ENCODE assay signal across 27 cellular contexts in the genomic region with DNA sequence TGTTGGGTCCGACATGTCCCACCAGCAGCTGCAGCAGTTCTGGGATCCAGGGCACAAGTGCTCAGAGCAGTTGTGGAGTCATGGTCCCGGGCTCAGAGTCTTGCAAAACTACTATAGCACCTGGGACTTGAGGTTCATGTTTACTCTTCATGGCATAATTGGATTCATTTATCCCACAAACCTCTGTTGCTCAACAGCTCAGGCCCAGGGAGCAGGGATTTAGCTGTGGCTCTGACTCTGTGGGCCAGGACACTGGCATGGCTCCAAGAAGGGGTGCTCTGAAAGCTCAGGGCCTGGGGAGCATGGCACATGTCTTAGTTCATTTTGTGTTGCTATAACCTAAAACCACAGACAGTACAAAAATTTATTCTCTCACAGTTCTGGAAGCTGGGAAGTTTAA.
DNase-seq lines count a peak whose midpoint lies in the region; ATAC-seq and TF ChIP-seq lines count a peak whose summit lies in the region.
"Had no signal": no experiment of that assay in that cellular context is flagged by ENCODE, and none has a peak within 500 bp of the region (broad histone marks: within the 10 kb centered on the region; RNA-seq: fewer than 3 reads in every experiment).

No MANE protein-coding gene starts in this region.

- H3K4me3 ChIP-seq in PC-9 (no peak overlapping the region), epithelial cell of esophagus (ENCODE audit: low read length) (no peak overlapping the region), neural progenitor cell (no peak overlapping the region)
- H3K4me3 ChIP-seq: hepatocyte, mucosa of descending colon, pancreas, right atrium auricular region had no signal

- no peak overlapping the region for H3K4me3 Mint-ChIP-seq in neural progenitor cell
- H3K4me3 Mint-ChIP-seq: activated naive CD8-positive, alpha-beta T cell; nephron; stimulated activated memory B cell treated with anti-CD40 and anti-IgM and Interleukin-4, amounts not matched to agents 10 μg/mL and 1 μg/mL and 100 μg/mL, for 72 hours had no signal

- H3K9me2 ChIP-seq in PC-9 (ENCODE audit: insufficient read depth) = no peaks in the 10 kb centered on the region

- H3K9me3 ChIP-seq in PC-9 (ENCODE audit: insufficient read depth, low read depth) = peaks cover 13% of the 10 kb centered on the region
- H3K9me3 ChIP-seq in neural progenitor cell (ENCODE audit: low read depth) = peaks cover 5% of the 10 kb centered on the region
- H3K9me3 ChIP-seq: mucosa of descending colon, pancreas had no signal

- H4K20me1 ChIP-seq in PC-9 (ENCODE audit: insufficient read depth) = no peaks in the 10 kb centered on the region
- H4K20me1 ChIP-seq in neural progenitor cell (ENCODE audit: low read depth) = no peaks in the 10 kb centered on the region

- peaks cover 2% of the 10 kb centered on the region for H3K36me3 Mint-ChIP-seq in neural progenitor cell
- H3K36me3 Mint-ChIP-seq: activated naive CD8-positive, alpha-beta T cell; stimulated activated memory B cell treated with anti-CD40 and anti-IgM and Interleukin-4, amounts not matched to agents 10 μg/mL and 1 μg/mL and 100 μg/mL, for 72 hours had no signal

- H3K4me2 ChIP-seq in PC-9 (peak overlapping the region; percentile 5), neural progenitor cell (no peak overlapping the region)
- H3K4me2 ChIP-seq: hepatocyte had no signal

- POLR2A ChIA-PET in PC-9 (lab: Charles Lee; ENCODE audit: unreplicated experiment) = no interaction called here

- H3F3A ChIP-seq in PC-9 (ENCODE audit: insufficient read depth, low read depth) (peaks cover 13% of the 10 kb centered on the region; the same call in 1 of the 2 replicates), neural progenitor cell (ENCODE audit: low read depth) (no peaks in the 10 kb centered on the region)

- TF ChIP-seq CTCF in PC-9 (conservative IDR thresholded peaks at IDR 0.05) (no peak), epithelial cell of esophagus (IDR thresholded peaks at IDR 0.05; ENCODE audit: insufficient read depth, low read depth, low read length, missing control alignments) (no peak), neural progenitor cell (IDR thresholded peaks at IDR 0.05) (no peak)

- H3K9me3 Mint-ChIP-seq in neural progenitor cell = peaks cover 40% of the 10 kb centered on the region

- peak overlapping the region; percentile 44 for H3K27ac Mint-ChIP-seq in neural progenitor cell
- H3K27ac Mint-ChIP-seq: activated naive CD8-positive, alpha-beta T cell; activated T-helper 2 cell treated with anti-CD3 and anti-CD28 coated beads, Interferon-gamma antibody, Interleukin-2, Interleukin-4, amounts not matched to agents 10 μg/mL and 5 μg/mL and 100 μg/mL, durations not matched to agents 14 hours and 24 hours and 36 hours; nephron; stimulated activated memory B cell treated with anti-CD40 and anti-IgM and Interleukin-4, amounts not matched to agents 10 μg/mL and 1 μg/mL and 100 μg/mL, for 72 hours had no signal

- H3K36me3 ChIP-seq in PC-9 (ENCODE audit: low read depth) (no peaks in the 10 kb centered on the region), neural progenitor cell (no peaks in the 10 kb centered on the region)
- H3K36me3 ChIP-seq: pancreas, right atrium auricular region had no signal

- no peaks in the 10 kb centered on the region for H3K4me1 Mint-ChIP-seq in neural progenitor cell
- H3K4me1 Mint-ChIP-seq: nephron; stimulated activated memory B cell treated with anti-CD40 and anti-IgM and Interleukin-4, amounts not matched to agents 10 μg/mL and 1 μg/mL and 100 μg/mL, for 72 hours had no signal

- ATAC-seq in SK-N-SH treated with all-trans-retinoic acid at 6 μM for 48 hours (no peak), left cardiac atrium (no peak)
- ATAC-seq: left ventricle myocardium superior; mucosa of descending colon; stimulated activated memory B cell treated with anti-CD40 and anti-IgM and Interleukin-4, amounts not matched to agents 10 μg/mL and 1 μg/mL and 100 μg/mL, for 72 hours had no signal

- H3K4me1 ChIP-seq in PC-9 (replicated peaks; ENCODE audit: insufficient read depth) (peaks cover 26% of the 10 kb centered on the region), neural progenitor cell (no peaks in the 10 kb centered on the region)
- H3K4me1 ChIP-seq: pancreas, right atrium auricular region had no signal

- H3K27ac ChIP-seq in PC-9 = peak overlapping the region; percentile 38
- H3K27ac ChIP-seq in neural progenitor cell = no peak overlapping the region
- H3K27ac ChIP-seq: C4-2B, foreskin keratinocyte, hepatocyte, HL-60, pancreas, right atrium auricular region had no signal

- no TSS peak for BruUV-seq in PC-9 (replicated peaks; lab: Mats Ljungman, UMichigan)

- no peaks in the 10 kb centered on the region for H3K27me3 ChIP-seq in PC-9 (ENCODE audit: insufficient read depth, low read depth)
- H3K27me3 ChIP-seq in neural progenitor cell = no peaks in the 10 kb centered on the region
- H3K27me3 ChIP-seq: foreskin keratinocyte, hepatocyte, pancreas, right atrium auricular region had no signal

- intact Hi-C loops in PC-9 (cut with micrococcal nuclease; ENCODE audit: unreplicated experiment) (loop anchor here (10.0 kb wide), 1 partner anchor 511 kb away; no protein-coding TSS in a partner anchor), left cardiac atrium (cut with DNase I) (no loop called here)

- CTCF ChIA-PET in PC-9 (lab: Charles Lee) = no interaction called here

- no peak overlapping the region for H3K9ac ChIP-seq in neural progenitor cell

- DNase-seq in ELR (ENCODE audit: low read depth) (peak; percentile 32), PC-9 (peak; percentile 29 to 67), epithelial cell of esophagus (ENCODE audit: low read depth) (peak; percentile 74), neural progenitor cell (ENCODE audit: low spot score) (no peak), left cardiac atrium (no peak)
- DNase-seq in activated CD4-positive, alpha-beta T cell treated with anti-CD3 and anti-CD28 coated beads for 48 hours = no peak
- DNase-seq: activated CD4-positive, alpha-beta T cell treated with anti-CD3 and anti-CD28 coated beads, Interleukin-2, amount 50 U/mL, for 48 hours; activated CD4-positive, CD25-positive, alpha-beta regulatory T cell; activated CD8-positive, alpha-beta memory T cell treated with anti-CD3 and anti-CD28 coated beads, Interleukin-2, amount 50 U/mL, for 48 hours; left ventricle myocardium superior; mucosa of descending colon; NCI-H1105 treated with DMSO at 0.1 percent for 48 hours; NCI-H2029 treated with DMSO at 0.1 percent for 48 hours; NCI-H748 treated with DMSO at 0.1 percent for 48 hours; pancreas; Right ventricle myocardium superior; stimulated activated CD4-positive, alpha-beta T cell treated with anti-CD3 and anti-CD28 coated beads, Interleukin-4, amount 100 ng/mL, for 1 hour had no signal

- peaks cover 3% of the 10 kb centered on the region for H3K27me3 Mint-ChIP-seq in neural progenitor cell (ENCODE audit: insufficient read depth, low read depth)
- H3K27me3 Mint-ChIP-seq: activated naive CD8-positive, alpha-beta T cell; stimulated activated memory B cell treated with anti-CD40 and anti-IgM and Interleukin-4, amounts not matched to agents 10 μg/mL and 1 μg/mL and 100 μg/mL, for 72 hours had no signal

- no peak overlapping the region for H2AFZ ChIP-seq in PC-9
- no peak overlapping the region for H2AFZ ChIP-seq in neural progenitor cell (replicated peaks)
- H2AFZ ChIP-seq: hepatocyte had no signal

- H3K79me2 ChIP-seq in PC-9 (ENCODE audit: low read depth) = no peaks in the 10 kb centered on the region
- H3K79me2 ChIP-seq in neural progenitor cell (ENCODE audit: low read depth) = no peaks in the 10 kb centered on the region
- H3K79me2 ChIP-seq: hepatocyte had no signal

TF ChIP-seq in SK-N-SH treated with all-trans-retinoic acid at 6 μM for 48 hours, 23 proteins besides CTCF, POLR2A, EP300 and RAD21 (continues in another document):
- TF ChIP-seq GLIS3 (CRISPR knock-in tag; IDR thresholded peaks at IDR 0.05) = no peak
- TF ChIP-seq, protein P1, sequence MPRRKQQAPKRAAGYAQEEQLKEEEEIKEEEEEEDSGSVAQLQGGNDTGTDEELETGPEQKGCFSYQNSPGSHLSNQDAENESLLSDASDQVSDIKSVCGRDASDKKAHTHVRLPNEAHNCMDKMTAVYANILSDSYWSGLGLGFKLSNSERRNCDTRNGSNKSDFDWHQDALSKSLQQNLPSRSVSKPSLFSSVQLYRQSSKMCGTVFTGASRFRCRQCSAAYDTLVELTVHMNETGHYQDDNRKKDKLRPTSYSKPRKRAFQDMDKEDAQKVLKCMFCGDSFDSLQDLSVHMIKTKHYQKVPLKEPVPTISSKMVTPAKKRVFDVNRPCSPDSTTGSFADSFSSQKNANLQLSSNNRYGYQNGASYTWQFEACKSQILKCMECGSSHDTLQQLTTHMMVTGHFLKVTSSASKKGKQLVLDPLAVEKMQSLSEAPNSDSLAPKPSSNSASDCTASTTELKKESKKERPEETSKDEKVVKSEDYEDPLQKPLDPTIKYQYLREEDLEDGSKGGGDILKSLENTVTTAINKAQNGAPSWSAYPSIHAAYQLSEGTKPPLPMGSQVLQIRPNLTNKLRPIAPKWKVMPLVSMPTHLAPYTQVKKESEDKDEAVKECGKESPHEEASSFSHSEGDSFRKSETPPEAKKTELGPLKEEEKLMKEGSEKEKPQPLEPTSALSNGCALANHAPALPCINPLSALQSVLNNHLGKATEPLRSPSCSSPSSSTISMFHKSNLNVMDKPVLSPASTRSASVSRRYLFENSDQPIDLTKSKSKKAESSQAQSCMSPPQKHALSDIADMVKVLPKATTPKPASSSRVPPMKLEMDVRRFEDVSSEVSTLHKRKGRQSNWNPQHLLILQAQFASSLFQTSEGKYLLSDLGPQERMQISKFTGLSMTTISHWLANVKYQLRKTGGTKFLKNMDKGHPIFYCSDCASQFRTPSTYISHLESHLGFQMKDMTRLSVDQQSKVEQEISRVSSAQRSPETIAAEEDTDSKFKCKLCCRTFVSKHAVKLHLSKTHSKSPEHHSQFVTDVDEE (CRISPR knock-in tag; IDR thresholded peaks at IDR 0.05) = no peak
- TF ChIP-seq TCF4 (CRISPR knock-in tag; IDR thresholded peaks at IDR 0.05; ENCODE audit: borderline replicate concordance) = no peak
- TF ChIP-seq, protein P2, sequence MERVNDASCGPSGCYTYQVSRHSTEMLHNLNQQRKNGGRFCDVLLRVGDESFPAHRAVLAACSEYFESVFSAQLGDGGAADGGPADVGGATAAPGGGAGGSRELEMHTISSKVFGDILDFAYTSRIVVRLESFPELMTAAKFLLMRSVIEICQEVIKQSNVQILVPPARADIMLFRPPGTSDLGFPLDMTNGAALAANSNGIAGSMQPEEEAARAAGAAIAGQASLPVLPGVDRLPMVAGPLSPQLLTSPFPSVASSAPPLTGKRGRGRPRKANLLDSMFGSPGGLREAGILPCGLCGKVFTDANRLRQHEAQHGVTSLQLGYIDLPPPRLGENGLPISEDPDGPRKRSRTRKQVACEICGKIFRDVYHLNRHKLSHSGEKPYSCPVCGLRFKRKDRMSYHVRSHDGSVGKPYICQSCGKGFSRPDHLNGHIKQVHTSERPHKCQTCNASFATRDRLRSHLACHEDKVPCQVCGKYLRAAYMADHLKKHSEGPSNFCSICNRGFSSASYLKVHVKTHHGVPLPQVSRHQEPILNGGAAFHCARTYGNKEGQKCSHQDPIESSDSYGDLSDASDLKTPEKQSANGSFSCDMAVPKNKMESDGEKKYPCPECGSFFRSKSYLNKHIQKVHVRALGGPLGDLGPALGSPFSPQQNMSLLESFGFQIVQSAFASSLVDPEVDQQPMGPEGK (CRISPR knock-in tag; IDR thresholded peaks at IDR 0.05; ENCODE audit: borderline replicate concordance) = no peak
- no peak for TF ChIP-seq ISL1 (CRISPR knock-in tag; IDR thresholded peaks at IDR 0.05)

Comparison
In these comparisons a context has a peak if more than half of its experiments do, and no peak if none do; other contexts are left out.
1. DNase-seq: peak in ELR (single experiment), PC-9 (2 of 2) and epithelial cell of esophagus (single experiment); none in neural progenitor cell (single experiment), activated CD4-positive, alpha-beta T cell treated with anti-CD3 and anti-CD28 coated beads for 48 hours (single experiment) and left cardiac atrium (single experiment).